In genomic region chr3:71057526-71057894, GRCh38 we compare ENCODE assay signal across 9 cellular contexts.
DNase-seq lines count a peak whose midpoint lies in the region; ATAC-seq and TF ChIP-seq lines count a peak whose summit lies in the region.
"Had no signal": no experiment of that assay in that cellular context is flagged by ENCODE, and none has a peak within 500 bp of the region (broad histone marks: within the 10 kb centered on the region; RNA-seq: fewer than 3 reads in every experiment).

No MANE protein-coding gene starts in this region.

- H3K27ac ChIP-seq in RWPE1 (peak overlapping the region; percentile 85), esophagus (ENCODE audit: low read depth in 2 of 2, low read length in 1 of 2) (peak overlapping the region; percentile 80 to 83), skeletal muscle tissue (ENCODE audit: low read depth, low read length) (peak overlapping the region; percentile 21)

- POLR2A ChIA-PET in RWPE1 (lab: Yijun Ruan, JAX; ENCODE audit: low non-redundant PET), result no interaction called here

- WGBS in esophagus, 2 donors, result 20 to 31% methylated on average over 4 of the region's 4 CpGs

- H3K4me1 ChIP-seq in esophagus (ENCODE audit: control insufficient read depth in 2 of 2, insufficient read depth in 2 of 2, low read length in 1 of 2) (peaks cover 5 to 7% of the 10 kb centered on the region in 2 donors), skeletal muscle tissue (ENCODE audit: control insufficient read depth in 3 of 3, insufficient read depth in 3 of 3, low read length in 3 of 3) (peaks cover 11 to 36% (median 35%) of the 10 kb centered on the region in 3 donors)

- no peak overlapping the region for H3K9ac ChIP-seq in skeletal muscle tissue (ENCODE audit: low read depth in 1 of 3, low read length in 3 of 3)

- CTCF ChIA-PET in RWPE1 (lab: Yijun Ruan, JAX), result interaction anchor here (0.7 kb wide), 1 partner anchor 1452 kb away, joined by 3 read pairs; no protein-coding TSS in a partner anchor

- H3K27me3 ChIP-seq in esophagus (ENCODE audit: control insufficient read depth in 1 of 2, insufficient read depth in 2 of 2, low read length in 2 of 2), result no peaks in the 10 kb centered on the region
- H3K27me3 ChIP-seq in skeletal muscle tissue (ENCODE audit: control insufficient read depth in 3 of 3, insufficient read depth in 3 of 3, low read length in 3 of 3), result no peaks in the 10 kb centered on the region

- TF ChIP-seq CTCF in RWPE1 (conservative IDR thresholded peaks at IDR 0.05; ENCODE audit: low read depth) (no peak), omental fat pad (IDR thresholded peaks at IDR 0.05) (no peak)

- DNase-seq in HT-29 (ENCODE audit: low spot score), result peak; percentile 18
- peak; percentile 38 for DNase-seq in RWPE1 (ENCODE audit: low spot score)
- DNase-seq in omental fat pad (ENCODE audit: low spot score), result no peak
- no peak for DNase-seq in COR-L47 (lab: John Stamatoyannopoulos, UW)
- DNase-seq: stimulated activated naive CD4-positive, alpha-beta T cell treated with Interleukin-2 at 50 U/mL for 16 hours had no signal

- no peak for ATAC-seq in HG02840 (IDR thresholded peaks at IDR 0.05; ENCODE audit: low FRiP score, unreplicated experiment)
- no peak for ATAC-seq in HG02852 (IDR thresholded peaks at IDR 0.05; ENCODE audit: unreplicated experiment)
- ATAC-seq in omental fat pad (ENCODE audit: low FRiP score), result no peak

- H3K4me3 ChIP-seq in esophagus (ENCODE audit: low read depth in 1 of 2, low read length in 2 of 2) (no peak overlapping the region), skeletal muscle tissue (ENCODE audit: low read length in 3 of 3) (peak overlapping the region in 1 of 3 donors; percentile 34)

- H3K9me3 ChIP-seq in esophagus (ENCODE audit: control insufficient read depth in 2 of 2, insufficient read depth in 1 of 2, low read depth in 1 of 2, low read length in 1 of 2), result no peaks in the 10 kb centered on the region
- H3K9me3 ChIP-seq in skeletal muscle tissue (ENCODE audit: control insufficient read depth in 3 of 3, low read length in 3 of 3), result no peaks in the 10 kb centered on the region

- H3K36me3 ChIP-seq in esophagus (ENCODE audit: control insufficient read depth in 2 of 2, insufficient read depth in 2 of 2, low read length in 1 of 2) (peaks cover 2 to 5% of the 10 kb centered on the region in 2 donors), skeletal muscle tissue (ENCODE audit: control insufficient read depth in 3 of 3, insufficient read depth in 3 of 3, low read length in 3 of 3) (no peaks in the 10 kb centered on the region)

Comparison
In these comparisons a context has a peak if more than half of its experiments do, and no peak if none do; other contexts are left out.
1. DNase-seq: peak in HT-29 (single experiment) and RWPE1 (single experiment); none in omental fat pad (single experiment) and COR-L47 (single experiment).
2. H3K27ac ChIP-seq: peak in every context shown above with its lines; median percentile 85 in RWPE1; 82 in esophagus; 21 in skeletal muscle tissue.